ENCODE assay signal across 8 cellular contexts in the genomic region with DNA sequence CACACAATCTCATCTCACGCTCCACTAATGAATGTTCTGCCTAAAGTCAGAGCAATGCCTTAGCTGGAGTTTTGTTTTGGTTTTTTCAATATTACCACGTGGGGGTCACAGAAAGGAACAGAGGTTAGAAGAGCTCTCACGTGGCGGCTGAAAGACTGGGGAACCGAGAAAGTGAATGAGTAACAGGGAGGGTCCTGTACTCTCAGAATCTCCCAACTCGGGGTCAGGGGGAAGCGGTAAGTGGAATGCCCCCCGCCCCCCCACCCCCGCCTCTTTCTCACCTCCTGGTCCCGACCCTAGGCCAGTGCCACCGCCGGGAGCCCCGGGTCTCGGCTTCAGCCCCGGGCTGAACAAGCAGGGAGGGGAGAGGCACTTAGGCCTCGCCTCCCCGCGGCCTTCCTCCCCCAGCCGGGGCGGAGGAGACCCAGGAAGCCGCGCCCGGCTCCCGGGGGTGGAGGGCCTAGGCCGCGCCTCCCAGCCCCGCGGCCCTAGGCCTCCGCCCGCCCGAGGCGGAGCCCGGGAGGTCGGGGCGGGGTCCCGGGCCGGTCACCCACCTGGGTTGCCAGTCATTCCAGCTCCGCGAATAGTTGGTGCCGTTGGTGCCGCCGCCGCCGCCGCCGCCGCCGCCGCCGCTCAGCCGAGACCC.
DNase-seq lines count a peak whose midpoint lies in the region; ATAC-seq and TF ChIP-seq lines count a peak whose summit lies in the region.
"Not testable (repeated sequence)": the region's sequence is repeated elsewhere in the genome, so short reads cannot be mapped to it uniquely, and the experiment has no call there.

No MANE protein-coding gene starts in this region.

- POLR2A ChIA-PET in naive thymus-derived CD8-positive, alpha-beta T cell (lab: Charles Lee), result interaction anchor here (0.6 to 1.4 kb wide), 4 partner anchors 9 to 688 kb away, joined by 3 to 7 read pairs (median 4); a partner anchor contains a TSS

- peaks cover 14% of the 10 kb centered on the region for H3F3A ChIP-seq in GM23248 (ENCODE audit: insufficient read depth)

- peak overlapping the region; percentile 91 for H3K27ac Mint-ChIP-seq in activated naive CD4-positive, alpha-beta T cell treated with anti-CD3 and anti-CD28 coated beads for 36 hours
- H3K27ac Mint-ChIP-seq in naive thymus-derived CD8-positive, alpha-beta T cell, result peak overlapping the region; percentile 55 to 97 (median 94)

- not testable (repeated sequence) for H3K36me3 ChIP-seq in GM23248 (ENCODE audit: low read depth)

- H2AFZ ChIP-seq in GM23248, result 0 out of 2 replicates have a peak overlapping the region, but pooled peaks have one; percentile 33

- not testable (repeated sequence) for H3K9me3 ChIP-seq in GM23248 (ENCODE audit: low read depth)

- TF ChIP-seq CTCF in fibroblast of pulmonary artery (IDR thresholded peaks at IDR 0.05; ENCODE audit: low read length, missing control alignments), result not testable (repeated sequence)

- peak; percentile 67 to 76 for ATAC-seq in naive thymus-derived CD8-positive, alpha-beta T cell

- 0 to 1% methylated on average over 18 to 36 of the region's 51 CpGs for WGBS in GM23248 (ENCODE audit: low coverage in 1 of 2, low lambda C conversion rate in 2 of 2, missing lambda C conversion rate in 2 of 2), 2 experiments

- peaks cover 52% of the 10 kb centered on the region for H3K79me2 ChIP-seq in GM23248 (ENCODE audit: insufficient read depth)

- H3K36me3 Mint-ChIP-seq in activated naive CD4-positive, alpha-beta T cell treated with anti-CD3 and anti-CD28 coated beads for 36 hours (ENCODE audit: low read depth); naive thymus-derived CD8-positive, alpha-beta T cell: not testable (repeated sequence)

- H3K9me2 ChIP-seq in GM23248 (ENCODE audit: insufficient read depth), result not testable (repeated sequence)

- H3K9me3 Mint-ChIP-seq in activated naive CD4-positive, alpha-beta T cell treated with anti-CD3 and anti-CD28 coated beads for 36 hours; naive thymus-derived CD8-positive, alpha-beta T cell: not testable (repeated sequence)

- H3K4me1 Mint-ChIP-seq in activated naive CD4-positive, alpha-beta T cell treated with anti-CD3 and anti-CD28 coated beads for 36 hours (ENCODE audit: low read depth), result peaks cover 13% of the 10 kb centered on the region
- peaks cover 2 to 18% (median 16%) of the 10 kb centered on the region in 4 donors for H3K4me1 Mint-ChIP-seq in naive thymus-derived CD8-positive, alpha-beta T cell

- intact Hi-C loops in activated naive CD4-positive, alpha-beta T cell treated with anti-CD3 and anti-CD28 coated beads for 36 hours (cut with micrococcal nuclease), result not testable (repeated sequence)

- H3K4me3 Mint-ChIP-seq in activated naive CD4-positive, alpha-beta T cell treated with anti-CD3 and anti-CD28 coated beads for 36 hours, result peak overlapping the region; percentile 82
- peak overlapping the region; percentile 83 to 95 (median 89) for H3K4me3 Mint-ChIP-seq in naive thymus-derived CD8-positive, alpha-beta T cell

- in situ Hi-C loops in GM23248 (cut with MboI), result not testable (repeated sequence)

- not testable (repeated sequence) for H3K27me3 ChIP-seq in GM23248 (replicated peaks; ENCODE audit: insufficient read depth)

- peak; percentile 36 for DNase-seq in DMS53 treated with DMSO at 0.1 percent for 48 hours (lab: John Stamatoyannopoulos, UW; ENCODE audit: unreplicated experiment)
- DNase-seq in GM23248, result peak; percentile 81
- DNase-seq in HT1080 (ENCODE audit: low read depth), result peak; percentile 63
- peak; percentile 51 for DNase-seq in SW480 (ENCODE audit: low spot score)
- DNase-seq in activated naive CD4-positive, alpha-beta T cell treated with anti-CD3 and anti-CD28 coated beads for 36 hours, result peak; percentile 56
- DNase-seq in fibroblast of pulmonary artery (ENCODE audit: low read depth), result peak; percentile 45
- peak in 9 of 10 donors; percentile 54 to 79 (median 67) for DNase-seq in naive thymus-derived CD8-positive, alpha-beta T cell
- peak; percentile 20 to 43 for DNase-seq in stimulated activated CD8-positive, alpha-beta memory T cell treated with anti-CD3 and anti-CD28 coated beads, Interleukin-7, amount 100 ng/mL, for 1 hour (ENCODE audit: low read depth in 2 of 2)

- CTCF ChIA-PET in activated naive CD4-positive, alpha-beta T cell treated with anti-CD3 and anti-CD28 coated beads for 36 hours (lab: Charles Lee), result not testable (repeated sequence)

- H3K27ac ChIP-seq in GM23248, result peak overlapping the region; percentile 83

- peak overlapping the region; percentile 87 for H3K9ac ChIP-seq in GM23248

- not testable (repeated sequence) for H3K4me1 ChIP-seq in GM23248 (ENCODE audit: insufficient read depth)

- not testable (repeated sequence) for H3K27me3 Mint-ChIP-seq in activated naive CD4-positive, alpha-beta T cell treated with anti-CD3 and anti-CD28 coated beads for 36 hours (ENCODE audit: low read depth); naive thymus-derived CD8-positive, alpha-beta T cell

- H3K4me3 ChIP-seq in GM23248 (peak overlapping the region; percentile 78), fibroblast of pulmonary artery (replicated peaks; ENCODE audit: low read depth, low read length) (peak overlapping the region; percentile 68)

- peaks cover 12% of the 10 kb centered on the region; the same call in 1 of the 2 replicates for H4K20me1 ChIP-seq in GM23248 (ENCODE audit: insufficient read depth)

- H3K4me2 ChIP-seq in GM23248 (ENCODE audit: unreplicated experiment), result peak overlapping the region; percentile 64

Comparison
In these comparisons a context has a peak if more than half of its experiments do, and no peak if none do; other contexts are left out.
1. Peak in every context shown above with its lines: DNase-seq, ATAC-seq, H3K4me3 ChIP-seq and H3K27ac ChIP-seq.